Comparison of ENCODE assay signal across 15 cellular contexts in genomic region chr10:128050937-128051336, GRCh38.
A peak's percentile ranks its signal among the peaks of the same experiment; 100 is the strongest.
DNase-seq lines count a peak whose midpoint lies in the region; ATAC-seq and TF ChIP-seq lines count a peak whose summit lies in the region.
"Had no signal": no experiment of that assay in that cellular context is flagged by ENCODE, and none has a peak within 500 bp of the region (broad histone marks: within the 10 kb centered on the region; RNA-seq: fewer than 3 reads in every experiment).

No MANE protein-coding gene starts in this region.

- H3K9ac ChIP-seq in BLaER1, result peak overlapping the region; percentile 48

- H3K9me3 Mint-ChIP-seq in activated T-helper 17 cell treated with anti-CD3 and anti-CD28 coated beads, Interleukin-2, amount 50 U/mL, for 72 hours, result no peaks in the 10 kb centered on the region
- no peaks in the 10 kb centered on the region for H3K9me3 Mint-ChIP-seq in T-helper 2 cell treated with Interferon-gamma antibody and Interleukin-4, amounts not matched to agents 5 μg/mL and 100 μg/mL, for 36 hours
- H3K9me3 Mint-ChIP-seq: activated T-helper 2 cell treated with anti-CD3 and anti-CD28 coated beads, Interferon-gamma antibody, Interleukin-2, Interleukin-4, amounts not matched to agents 10 μg/mL and 5 μg/mL and 100 μg/mL, durations not matched to agents 14 hours and 24 hours and 36 hours had no signal

- H3K27me3 Mint-ChIP-seq in activated T-helper 17 cell treated with anti-CD3 and anti-CD28 coated beads, Interleukin-2, amount 50 U/mL, for 72 hours, result no peaks in the 10 kb centered on the region
- no peaks in the 10 kb centered on the region for H3K27me3 Mint-ChIP-seq in T-helper 2 cell treated with Interferon-gamma antibody and Interleukin-4, amounts not matched to agents 5 μg/mL and 100 μg/mL, for 36 hours (ENCODE audit: low read depth)

- DNase-seq in HL-60 (ENCODE audit: low read depth in 1 of 2, low spot score in 1 of 2), result peak in 1 of 2 experiments; percentile 64
- DNase-seq in left lung, result peak in 1 of 2 donors; percentile 40
- no peak for DNase-seq in BE2C
- no peak for DNase-seq in T-helper 2 cell treated with Interferon-gamma antibody and Interleukin-4, amounts not matched to agents 5 μg/mL and 100 μg/mL, for 36 hours (ENCODE audit: low spot score)
- DNase-seq: dermis blood vessel endothelial cell, KG1, mesenchymal stem cell, NCI-H2171, psoas muscle had no signal

- peak overlapping the region; percentile 85 for H3K4me3 ChIP-seq in BLaER1
- H3K4me3 ChIP-seq in HL-60 (replicated peaks; ENCODE audit: insufficient read depth, low read length), result peak overlapping the region; percentile 10
- H3K4me3 ChIP-seq in left lung, result peak overlapping the region in 1 of 2 donors; percentile 51
- no peak overlapping the region for H3K4me3 ChIP-seq in BE2C (ENCODE audit: low read depth, low read length)
- H3K4me3 ChIP-seq: psoas muscle had no signal

- peak overlapping the region; percentile 29 for H3K27ac Mint-ChIP-seq in activated T-helper 17 cell treated with anti-CD3 and anti-CD28 coated beads, Interleukin-2, amount 50 U/mL, for 72 hours
- H3K27ac Mint-ChIP-seq in T-helper 2 cell treated with Interferon-gamma antibody and Interleukin-4, amounts not matched to agents 5 μg/mL and 100 μg/mL, for 36 hours, result no peak overlapping the region

- peaks cover 66% of the 10 kb centered on the region for H3K36me3 ChIP-seq in BLaER1
- H3K36me3 ChIP-seq in left lung, result peaks cover 0 to 62% of the 10 kb centered on the region in 2 donors
- no peaks in the 10 kb centered on the region for H3K36me3 ChIP-seq in BE2C

- no peak for TF ChIP-seq CTCF in HL-60 (IDR thresholded peaks at IDR 0.05; ENCODE audit: insufficient read depth, low read length)
- no peak for TF ChIP-seq CTCF in left lung (IDR thresholded peaks at IDR 0.05)
- no peak for TF ChIP-seq CTCF in BE2C (IDR thresholded peaks at IDR 0.05; ENCODE audit: low read depth, low read length)

- no peak for ATAC-seq in activated T-helper 17 cell treated with anti-CD3 and anti-CD28 coated beads, Interleukin-2, amount 50 U/mL, for 72 hours (replicated peaks)
- ATAC-seq in left lung (no peak), HG02840 (IDR thresholded peaks at IDR 0.05; ENCODE audit: low FRiP score, unreplicated experiment) (no peak), HG03097 (IDR thresholded peaks at IDR 0.05; ENCODE audit: low FRiP score, unreplicated experiment) (no peak)

- H3K36me3 Mint-ChIP-seq in activated T-helper 17 cell treated with anti-CD3 and anti-CD28 coated beads, Interleukin-2, amount 50 U/mL, for 72 hours (ENCODE audit: low read depth), result peaks cover 81% of the 10 kb centered on the region
- peaks cover 34% of the 10 kb centered on the region for H3K36me3 Mint-ChIP-seq in T-helper 2 cell treated with Interferon-gamma antibody and Interleukin-4, amounts not matched to agents 5 μg/mL and 100 μg/mL, for 36 hours (ENCODE audit: low read depth)

- peak overlapping the region; percentile 93 for H3K4me3 Mint-ChIP-seq in activated T-helper 17 cell treated with anti-CD3 and anti-CD28 coated beads, Interleukin-2, amount 50 U/mL, for 72 hours
- H3K4me3 Mint-ChIP-seq in T-helper 2 cell treated with Interferon-gamma antibody and Interleukin-4, amounts not matched to agents 5 μg/mL and 100 μg/mL, for 36 hours, result no peak overlapping the region

- peak overlapping the region; percentile 93 for H3K4me2 ChIP-seq in BLaER1

- H3K4me1 ChIP-seq in BLaER1 (peaks cover 81% of the 10 kb centered on the region), left lung (peaks cover 18 to 80% of the 10 kb centered on the region in 2 donors), BE2C (no peaks in the 10 kb centered on the region)
- H3K4me1 ChIP-seq: psoas muscle had no signal

- peaks cover 58% of the 10 kb centered on the region for H4K20me1 ChIP-seq in BLaER1

- H3K27ac ChIP-seq in BLaER1 (peak overlapping the region; percentile 54), HL-60 (replicated peaks) (peak overlapping the region; percentile 82), left lung (peak overlapping the region; percentile 44 to 86)
- H3K27ac ChIP-seq: psoas muscle, VCaP had no signal

- H3K9me3 ChIP-seq in BLaER1 (no peaks in the 10 kb centered on the region), left lung (no peaks in the 10 kb centered on the region), BE2C (no peaks in the 10 kb centered on the region)
- H3K9me3 ChIP-seq: psoas muscle had no signal

- H3K4me1 Mint-ChIP-seq in activated T-helper 17 cell treated with anti-CD3 and anti-CD28 coated beads, Interleukin-2, amount 50 U/mL, for 72 hours, result peaks cover 16% of the 10 kb centered on the region
- H3K4me1 Mint-ChIP-seq in T-helper 2 cell treated with Interferon-gamma antibody and Interleukin-4, amounts not matched to agents 5 μg/mL and 100 μg/mL, for 36 hours (ENCODE audit: low read depth), result peaks cover 35% of the 10 kb centered on the region

- intact Hi-C loops in left lung (cut with DNase I), result no loop called here

- H3K27me3 ChIP-seq in BLaER1 (no peaks in the 10 kb centered on the region), HL-60 (ENCODE audit: insufficient read depth, poor library complexity, severe bottlenecking) (no peaks in the 10 kb centered on the region), left lung (no peaks in the 10 kb centered on the region), BE2C (no peaks in the 10 kb centered on the region)
